In the genomic region with DNA sequence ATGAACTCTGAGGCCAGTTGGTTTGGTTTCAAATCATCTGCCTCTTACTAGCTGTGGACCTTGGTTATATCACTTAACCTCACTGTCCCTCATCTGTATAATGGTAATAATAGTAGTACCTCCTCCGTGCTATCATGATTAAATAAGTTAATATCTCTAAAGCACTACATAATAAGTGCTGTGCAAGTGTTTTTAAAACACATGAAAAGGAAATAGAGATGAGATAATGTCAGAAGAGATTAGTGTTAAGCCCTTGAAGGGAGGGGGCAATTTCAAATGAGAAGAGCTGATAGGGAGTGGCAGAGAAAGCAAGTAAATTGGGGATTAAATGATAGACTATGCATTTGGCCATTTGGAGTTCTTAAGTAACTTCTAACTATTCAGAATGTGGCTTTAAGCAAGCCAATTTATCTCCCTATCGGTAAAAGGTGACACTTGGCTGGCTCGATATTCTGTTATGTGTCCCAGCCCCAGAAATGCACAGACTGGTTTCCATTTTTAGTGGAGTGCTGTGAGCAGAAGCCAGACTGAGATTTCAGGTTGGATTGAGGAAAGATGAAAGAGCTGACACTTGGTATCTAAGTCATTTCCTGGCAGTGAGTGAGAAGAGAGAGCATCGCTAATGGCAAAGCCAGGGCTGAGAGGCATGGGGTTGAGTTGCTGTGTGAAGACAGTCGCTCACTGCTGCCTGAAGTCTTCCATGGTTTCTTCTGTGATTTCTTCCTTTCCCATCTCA, we compare ENCODE assay signal across 14 cellular contexts.
DNase-seq lines count a peak whose midpoint lies in the region; ATAC-seq and TF ChIP-seq lines count a peak whose summit lies in the region.
"Had no signal": no experiment of that assay in that cellular context is flagged by ENCODE, and none has a peak within 500 bp of the region (broad histone marks: within the 10 kb centered on the region; RNA-seq: fewer than 3 reads in every experiment).

No MANE protein-coding gene starts in this region.

- peak overlapping the region; percentile 49 to 80 for H2BK12ac ChIP-seq in mesenchymal stem cell (ENCODE audit: low read length in 2 of 2)

- H3K27ac ChIP-seq in SK-N-SH (ENCODE audit: low read depth in 2 of 2, low read length in 1 of 2) (peak overlapping the region in 1 of 2 experiments; percentile 34; a peak in 1 of 4 replicates), cingulate gyrus (ENCODE audit: low read depth, low read length) (peak overlapping the region; percentile 20), mesenchymal stem cell (ENCODE audit: low read length, poor library complexity, severe bottlenecking) (no peak overlapping the region), upper lobe of left lung (peak overlapping the region; percentile 72 to 85 (median 83))
- H3K27ac ChIP-seq: pancreas had no signal

- no peak overlapping the region for H3K4me3 ChIP-seq in SK-N-SH (ENCODE audit: low read depth in 2 of 2, low read length in 1 of 2)
- H3K4me3 ChIP-seq in mesenchymal stem cell (ENCODE audit: insufficient read depth in 1 of 2, low read depth in 1 of 2, low read length in 2 of 2): no peak overlapping the region
- H3K4me3 ChIP-seq in upper lobe of left lung: no peak overlapping the region
- H3K4me3 ChIP-seq: K562, pancreas had no signal

- POLR2A ChIA-PET in SK-N-SH (lab: Yijun Ruan, JAX): interaction anchor here (0.6 to 1.0 kb wide), 2 partner anchors 12 to 23 kb away, joined by 4 to 7 read pairs; no protein-coding TSS in a partner anchor

- TF ChIP-seq CTCF in SK-N-SH (IDR thresholded peaks at IDR 0.05) (no peak), upper lobe of left lung (IDR thresholded peaks at IDR 0.05) (no peak)

- H3K4me1 Mint-ChIP-seq in T-helper 17 cell: no peaks in the 10 kb centered on the region

- no peak for ATAC-seq in SK-N-SH treated with all-trans-retinoic acid at 6 μM for 48 hours
- no peak for ATAC-seq in upper lobe of left lung (ENCODE audit: low FRiP score in 2 of 2)
- no peak for ATAC-seq in T-helper 17 cell
- ATAC-seq: K562 had no signal

- CTCF ChIA-PET in SK-N-SH (lab: Yijun Ruan, JAX): interaction anchor here (0.8 to 1.5 kb wide), 4 partner anchors 10 to 233 kb away, joined by 3 to 5 read pairs (median 4); no protein-coding TSS in a partner anchor

- H3K27me3 ChIP-seq in SK-N-SH (ENCODE audit: insufficient read depth) (no peaks in the 10 kb centered on the region), mesenchymal stem cell (ENCODE audit: control insufficient read depth in 1 of 2, insufficient read depth in 1 of 2, low read length in 2 of 2) (no peaks in the 10 kb centered on the region), upper lobe of left lung (no peaks in the 10 kb centered on the region)
- H3K27me3 ChIP-seq: pancreas had no signal

- no peaks in the 10 kb centered on the region for H3K27me3 Mint-ChIP-seq in T-helper 17 cell

- peak in 1 of 4 donors; percentile 22 for TF ChIP-seq POLR2A in upper lobe of left lung (IDR thresholded peaks at IDR 0.05)

- H3K79me1 ChIP-seq in mesenchymal stem cell (replicated peaks; ENCODE audit: low read length, poor library complexity, severe bottlenecking): no peaks in the 10 kb centered on the region

- no peak overlapping the region for H3K9ac ChIP-seq in SK-N-SH
- no peak overlapping the region for H3K9ac ChIP-seq in mesenchymal stem cell (ENCODE audit: low read length)

- H2BK5ac ChIP-seq in mesenchymal stem cell (ENCODE audit: low read depth, low read length, poor library complexity, severe bottlenecking): no peak overlapping the region

- TF ChIP-seq EP300 in SK-N-SH (IDR thresholded peaks at IDR 0.05; ENCODE audit: borderline replicate concordance in 1 of 2, low read depth in 1 of 2, low read length in 1 of 2): no peak
- TF ChIP-seq EP300 in upper lobe of left lung (IDR thresholded peaks at IDR 0.05): no peak

- peak overlapping the region; percentile 54 to 75 for H3K18ac ChIP-seq in mesenchymal stem cell (ENCODE audit: low read depth in 1 of 2, low read length in 2 of 2)

- H2BK15ac ChIP-seq in mesenchymal stem cell (ENCODE audit: low read depth, poor library complexity, severe bottlenecking): no peak overlapping the region

- H2BK120ac ChIP-seq in mesenchymal stem cell (ENCODE audit: low read depth, low read length): no peak overlapping the region

- no peaks in the 10 kb centered on the region for H3K36me3 Mint-ChIP-seq in T-helper 17 cell (ENCODE audit: low read depth)

- no peak overlapping the region for H4K8ac ChIP-seq in mesenchymal stem cell (ENCODE audit: low read length)

- no peak for TF ChIP-seq RAD21 in SK-N-SH (IDR thresholded peaks at IDR 0.05; ENCODE audit: low read length)

- no peaks in the 10 kb centered on the region for H3K79me2 ChIP-seq in SK-N-SH (ENCODE audit: insufficient read depth)

- H3K36me3 ChIP-seq in SK-N-SH (replicated peaks in 1 of 2; ENCODE audit: control insufficient read depth in 1 of 2, insufficient read depth in 2 of 2, low read length in 1 of 2) (no peaks in the 10 kb centered on the region), mesenchymal stem cell (ENCODE audit: control insufficient read depth in 1 of 2, insufficient read depth in 2 of 2, low read depth in 1 of 2, low read length in 2 of 2) (no peaks in the 10 kb centered on the region), upper lobe of left lung (no peaks in the 10 kb centered on the region)
- H3K36me3 ChIP-seq: pancreas had no signal

- peak overlapping the region in 1 of 2 experiments; percentile 75 for H3K4ac ChIP-seq in mesenchymal stem cell (ENCODE audit: low read depth in 1 of 2, low read length in 2 of 2)

- no peak overlapping the region for H3K14ac ChIP-seq in mesenchymal stem cell (ENCODE audit: low read length in 2 of 2)

- H3K4me2 ChIP-seq in SK-N-SH (no peak overlapping the region), mesenchymal stem cell (ENCODE audit: low read length, poor library complexity, severe bottlenecking) (no peak overlapping the region)

- H2AK5ac ChIP-seq in mesenchymal stem cell (ENCODE audit: low read length, severe bottlenecking): no peak overlapping the region

- H4K20me1 ChIP-seq in SK-N-SH (ENCODE audit: insufficient read depth): no peaks in the 10 kb centered on the region

- no peak overlapping the region for H3K27ac Mint-ChIP-seq in T-helper 17 cell

- H3K9me2 ChIP-seq in SK-N-SH: no peaks in the 10 kb centered on the region

- H3K23ac ChIP-seq in mesenchymal stem cell (ENCODE audit: low read length in 2 of 2): no peak overlapping the region

- H3K9me3 ChIP-seq in SK-N-SH (no peaks in the 10 kb centered on the region), mesenchymal stem cell (ENCODE audit: control insufficient read depth, low read length) (no peaks in the 10 kb centered on the region), upper lobe of left lung (no peaks in the 10 kb centered on the region), T-helper 17 cell (ENCODE audit: control insufficient read depth, low read length, poor library complexity, severe bottlenecking) (no peaks in the 10 kb centered on the region)
- H3K9me3 ChIP-seq: pancreas had no signal

- no peak overlapping the region for H3K4me3 Mint-ChIP-seq in T-helper 17 cell
- H3K4me3 Mint-ChIP-seq: endodermal cell had no signal

- H2AFZ ChIP-seq in SK-N-SH (ENCODE audit: low read depth) (no peak overlapping the region), mesenchymal stem cell (ENCODE audit: low read depth, low read length) (no peak overlapping the region)

- H3K4me1 ChIP-seq in SK-N-SH (ENCODE audit: control insufficient read depth in 1 of 2, insufficient read depth in 2 of 2, low read depth in 1 of 2, low read length in 1 of 2): peaks cover 0 to 9% of the 10 kb centered on the region in 2 experiments; a peak in 3 of 4 replicates
- peaks cover 2% of the 10 kb centered on the region for H3K4me1 ChIP-seq in mesenchymal stem cell (ENCODE audit: control insufficient read depth, insufficient read depth, low read depth, low read length)
- H3K4me1 ChIP-seq in upper lobe of left lung: peaks cover 67 to 81% (median 76%) of the 10 kb centered on the region in 4 donors

- DNase-seq in SK-N-SH: no peak
- no peak for DNase-seq in mesenchymal stem cell
- DNase-seq in upper lobe of left lung: no peak
- DNase-seq in T-helper 17 cell: no peak
- DNase-seq in GM19240 (ENCODE audit: insufficient read length, low spot score): no peak
- DNase-seq in AG08395 (ENCODE audit: low spot score): no peak
- DNase-seq: activated effector memory CD4-positive, alpha-beta T cell treated with Interleukin-2 at 50 U/mL for 16 hours; endodermal cell; foreskin fibroblast; GF-D8; pancreas had no signal

- 44% methylated on average over 5 of the region's 5 CpGs for WGBS in SK-N-SH (ENCODE audit: low lambda C conversion rate)
- WGBS in mesenchymal stem cell: 56% methylated on average over 4 of the region's 5 CpGs
- WGBS in upper lobe of left lung, 2 donors: 38 to 43% methylated on average over 5 of the region's 5 CpGs

- no peaks in the 10 kb centered on the region for H3F3A ChIP-seq in SK-N-SH (replicated peaks; ENCODE audit: insufficient read depth)

- no peak overlapping the region for H4K91ac ChIP-seq in mesenchymal stem cell (ENCODE audit: low read length)

TF ChIP-seq in SK-N-SH treated with all-trans-retinoic acid at 6 μM for 48 hours, 23 proteins besides CTCF, POLR2A, EP300 and RAD21 (continues in another document):
- TF ChIP-seq ZNF8 (CRISPR knock-in tag; IDR thresholded peaks at IDR 0.05) (no peak), CSRNP3 (CRISPR knock-in tag; IDR thresholded peaks at IDR 0.05) (no peak)

TF ChIP-seq in SK-N-SH, 30 proteins besides CTCF, POLR2A, EP300 and RAD21:
- TF ChIP-seq TAF1 (IDR thresholded peaks at IDR 0.05; ENCODE audit: borderline replicate concordance, low read depth, low read length) (no peak), FOXM1 (IDR thresholded peaks at IDR 0.05; ENCODE audit: low read depth) (no peak), YY1 (IDR thresholded peaks at IDR 0.05; ENCODE audit: low read depth) (no peak)
- TF ChIP-seq, protein P1, sequence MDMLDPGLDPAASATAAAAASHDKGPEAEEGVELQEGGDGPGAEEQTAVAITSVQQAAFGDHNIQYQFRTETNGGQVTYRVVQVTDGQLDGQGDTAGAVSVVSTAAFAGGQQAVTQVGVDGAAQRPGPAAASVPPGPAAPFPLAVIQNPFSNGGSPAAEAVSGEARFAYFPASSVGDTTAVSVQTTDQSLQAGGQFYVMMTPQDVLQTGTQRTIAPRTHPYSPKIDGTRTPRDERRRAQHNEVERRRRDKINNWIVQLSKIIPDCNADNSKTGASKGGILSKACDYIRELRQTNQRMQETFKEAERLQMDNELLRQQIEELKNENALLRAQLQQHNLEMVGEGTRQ (IDR thresholded peaks at IDR 0.05; ENCODE audit: borderline replicate concordance, low read depth, low read length): no peak
TF ChIP-seq in SK-N-SH: peak in this region for 0.
